In the genomic region with DNA sequence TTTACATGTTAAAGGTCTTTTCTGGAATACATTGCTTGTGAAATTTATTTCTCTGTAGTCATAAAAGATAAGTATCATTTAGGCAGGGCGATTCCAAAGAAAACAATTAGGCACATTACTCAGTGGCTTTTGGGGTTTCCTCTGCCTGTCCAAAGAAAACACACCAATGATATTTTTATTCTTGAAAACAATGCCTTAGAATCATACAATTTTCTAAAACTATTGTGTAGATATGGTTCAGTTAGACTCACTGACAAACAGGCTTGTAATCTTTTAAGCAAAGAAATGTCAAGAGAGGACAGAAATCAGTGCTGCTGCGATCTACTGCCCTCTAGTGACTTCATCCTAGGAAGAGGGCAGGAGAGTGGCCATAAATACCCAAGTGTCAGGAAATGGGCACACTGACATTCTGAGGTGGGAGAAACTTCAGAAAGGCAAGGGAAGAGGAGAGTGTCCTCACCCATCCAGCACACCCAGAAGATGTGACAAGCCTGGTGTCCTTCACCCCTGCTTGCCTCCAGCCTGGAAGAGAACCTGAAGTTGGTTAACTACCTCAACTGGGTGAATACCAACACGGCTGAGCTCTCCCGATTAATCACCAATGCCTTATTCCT, we compare ENCODE assay signal across 8 cellular contexts.
DNase-seq lines count a peak whose midpoint lies in the region; ATAC-seq, FAIRE-seq and TF ChIP-seq lines count a peak whose summit lies in the region.

No MANE protein-coding gene starts in this region.

- TF ChIP-seq CTCF in mucosa of descending colon (IDR thresholded peaks at IDR 0.05) = peak; percentile 19

- H3K4me3 ChIP-seq in mucosa of descending colon = no peak overlapping the region

- DNase-seq in NCI-H2196 (lab: John Stamatoyannopoulos, UW; ENCODE audit: unreplicated experiment) (peak; percentile 19), NCI-H2196 treated with DMSO at 0.1 percent for 48 hours (lab: John Stamatoyannopoulos, UW; ENCODE audit: unreplicated experiment) (no peak), HuH-7 (ENCODE audit: low spot score) (peak; percentile 63), SW480 (ENCODE audit: low spot score) (peak; percentile 44), mucosa of descending colon (peak in 1 of 3 donors; percentile 53)

- ATAC-seq in mucosa of descending colon (peak; percentile 83), HG02763 (IDR thresholded peaks at IDR 0.05; ENCODE audit: unreplicated experiment) (no peak), GM18858 (IDR thresholded peaks at IDR 0.05; ENCODE audit: unreplicated experiment) (no peak)

- H3K4me1 ChIP-seq in mucosa of descending colon (ENCODE audit: low read depth) = no peaks in the 10 kb centered on the region

- H3K36me3 ChIP-seq in mucosa of descending colon (ENCODE audit: low read depth) = peaks cover 5% of the 10 kb centered on the region

- peak; percentile 18 for FAIRE-seq in endometrium (lab: Jason Lieb, UNC)

- no peaks in the 10 kb centered on the region for H3K9me3 ChIP-seq in mucosa of descending colon

- intact Hi-C loops in mucosa of descending colon (cut with DNase I, micrococcal nuclease) = no loop called here
